Comparison of ENCODE assay signal across 8 cellular contexts in genomic region chr1:19250629-19251304, GRCh38. TPM values are rescaled to one million over a fixed set of nuclear protein-coding genes. Genes with fewer than 3 reads are reported as not detected.
DNase-seq lines count a peak whose midpoint lies in the region; ATAC-seq and TF ChIP-seq lines count a peak whose summit lies in the region.

No MANE protein-coding gene starts in this region.

- H3K27ac Mint-ChIP-seq in Caco-2 (ENCODE audit: unreplicated experiment): peak overlapping the region; percentile 96
- H3K27ac Mint-ChIP-seq in nephron: peak overlapping the region; percentile 97 to 99 (median 98)

- POLR2A ChIA-PET in Caco-2 (lab: Charles Lee): interaction anchor here (1.0 kb wide), 2 partner anchors 71 to 370 kb away, joined by 3 to 4 read pairs; no protein-coding TSS in a partner anchor

- CTCF ChIA-PET in Caco-2 (lab: Charles Lee): no interaction called here

- intact Hi-C loops in Caco-2 (cut with micrococcal nuclease; ENCODE audit: unreplicated experiment) (loop anchor here (10.0 kb wide), 1 partner anchor 64 kb away; the partner anchor contains the start of genes AKR7A2 and SLC66A1), colonic mucosa (cut with DNase I) (no loop called here)

- H3K9ac ChIP-seq in colonic mucosa (ENCODE audit: low read depth in 2 of 2, low read length in 2 of 2): peak overlapping the region; percentile 91 to 97

- H3K9me3 ChIP-seq in Caco-2 (no peaks in the 10 kb centered on the region), MG63 (no peaks in the 10 kb centered on the region), colonic mucosa (no peaks in the 10 kb centered on the region)

- in situ Hi-C loops in GM13977 (cut with MboI; ENCODE audit: low pct_unique_long_range_greater_than_20kb, low sequenced_read_pairs, unreplicated experiment): no loop called here

- peak overlapping the region; percentile 96 for H3K27ac ChIP-seq in colonic mucosa

- H3K4me1 Mint-ChIP-seq in Caco-2 (ENCODE audit: low read depth, unreplicated experiment) (peaks cover 9% of the 10 kb centered on the region), nephron (peaks cover 24% of the 10 kb centered on the region)

- H3K4me3 Mint-ChIP-seq in Caco-2 (ENCODE audit: unreplicated experiment) (peak overlapping the region; percentile 97), nephron (peak overlapping the region; percentile 95 to 100 (median 97))

- TSS peak; percentile 75 for BruUV-seq in Caco-2 (replicated peaks; lab: Mats Ljungman, UMichigan)

- H3K9me3 Mint-ChIP-seq in Caco-2 (ENCODE audit: unreplicated experiment): no peaks in the 10 kb centered on the region
- H3K9me3 Mint-ChIP-seq in nephron: no peaks in the 10 kb centered on the region

- H3K36me3 ChIP-seq in Caco-2 (ENCODE audit: control insufficient read depth, insufficient read depth, low read length) (no peaks in the 10 kb centered on the region), MG63 (peaks cover 42% of the 10 kb centered on the region), colonic mucosa (no peaks in the 10 kb centered on the region)

- H3K27me3 Mint-ChIP-seq in Caco-2 (ENCODE audit: insufficient read depth, unreplicated experiment): no peaks in the 10 kb centered on the region
- H3K27me3 Mint-ChIP-seq in nephron (ENCODE audit: low read depth): no peaks in the 10 kb centered on the region

- peaks cover 39% of the 10 kb centered on the region for H3K36me3 Mint-ChIP-seq in Caco-2 (ENCODE audit: insufficient read depth, unreplicated experiment)
- no peaks in the 10 kb centered on the region for H3K36me3 Mint-ChIP-seq in nephron (ENCODE audit: low read depth)

- peaks cover 3% of the 10 kb centered on the region; the same call in 1 of the 2 replicates for H3K4me1 ChIP-seq in Caco-2
- H3K4me1 ChIP-seq in colonic mucosa: peaks cover 20% of the 10 kb centered on the region

- H3K27me3 ChIP-seq in Caco-2 (replicated peaks; ENCODE audit: control insufficient read depth, insufficient read depth, low read length) (no peaks in the 10 kb centered on the region), MG63 (no peaks in the 10 kb centered on the region), colonic mucosa (no peaks in the 10 kb centered on the region)

- TF ChIP-seq CTCF in Caco-2 (IDR thresholded peaks at IDR 0.05; ENCODE audit: insufficient read depth in 1 of 2, low read depth in 1 of 2, low read length in 1 of 2, severe bottlenecking in 1 of 2, unreplicated experiment in 1 of 2) (no peak), colonic mucosa (IDR thresholded peaks at IDR 0.05) (no peak), nephron (IDR thresholded peaks at IDR 0.05; ENCODE audit: unreplicated experiment in 3 of 3) (no peak), GM13977 (IDR thresholded peaks at IDR 0.05; ENCODE audit: extremely low read depth, insufficient read depth, missing control alignments) (no peak)

- DNase-seq in Caco-2 (no peak), MG63 (no peak), colonic mucosa (no peak), OCI-M2 (lab: John Stamatoyannopoulos, UW; ENCODE audit: unreplicated experiment) (no peak), GM13977 (ENCODE audit: low spot score) (no peak)
- DNase-seq in activated effector memory CD4-positive, alpha-beta T cell treated with Interleukin-2 at 50 U/mL for 16 hours: no peak

- no peak for ATAC-seq in GM18873 (IDR thresholded peaks at IDR 0.05; ENCODE audit: low FRiP score, unreplicated experiment)

- H3K4me3 ChIP-seq in Caco-2 (ENCODE audit: low read depth, low read length): peak overlapping the region; percentile 95
- peak overlapping the region; percentile 87 for H3K4me3 ChIP-seq in MG63
- peak overlapping the region; percentile 95 for H3K4me3 ChIP-seq in colonic mucosa

RNA-seq across cellular contexts. Expression of gene EMC1, which starts 0.6 kb away (rescaled TPM):
- 48.8 and 51.5 TPM in 2 replicates for total RNA-seq in Caco-2 (2022)
- 43.8 and 49.6 TPM in 2 replicates for total RNA-seq in MG63 (2014; rRNA removed; shearing (Covaris generic); ENCODE audit: low replicate concordance)
- total RNA-seq in colonic mucosa: 10 to 100 TPM; 35.3 to 51.1 TPM

RNA-seq across cellular contexts. Expression of gene MRTO4, which starts 0.8 kb away (rescaled TPM):
- total RNA-seq in Caco-2 (2022) (52.6 TPM in 2 replicates), colonic mucosa (10 to 100 TPM; 12.7 to 46.0 TPM)
- total RNA-seq in MG63 (2014; rRNA removed; shearing (Covaris generic); ENCODE audit: low replicate concordance): 97.4 and 130 TPM in 2 replicates

RNA-seq across cellular contexts. Expression of gene AKR7A3, which starts 37.8 kb away (rescaled TPM):
- total RNA-seq in Caco-2 (2022): 2.4 and 2.8 TPM in 2 replicates
- total RNA-seq in MG63 (2014; rRNA removed; shearing (Covaris generic); ENCODE audit: low replicate concordance): 0.95 TPM in 1 of 2 replicates, not detected in the other
- 100 to 1,000 TPM in 1 of 2 donors, 10 to 100 TPM in 1; 97.0 to 119 TPM for total RNA-seq in colonic mucosa

RNA-seq across cellular contexts. Expression of gene UBR4, which starts 40.7 kb away (rescaled TPM):
- total RNA-seq in Caco-2 (2022) (317 and 318 TPM in 2 replicates), colonic mucosa (100 to 1,000 TPM in 1 of 2 donors, 10 to 100 TPM in 1; 97.7 to 114 TPM)
- total RNA-seq in MG63 (2014; rRNA removed; shearing (Covaris generic); ENCODE audit: low replicate concordance): 35.0 and 47.0 TPM in 2 replicates

Comparison
In these comparisons a context has a peak if more than half of its experiments do, and no peak if none do; other contexts are left out.
1. RNA of gene AKR7A3, which starts 37.8 kb away (total RNA-seq): 97.0 to 119 TPM in colonic mucosa; 2.4 to 2.8 TPM in Caco-2 and 0.95 TPM in MG63; every median in the first group is over 10 times any median in the second.
2. Peak in every context shown above with its lines, with median percentiles within 50 percentile points of each other: H3K4me3 ChIP-seq.